8 cellular contexts compared by ENCODE assay signal in genomic region chr17:3048727-3049471, GRCh38.
DNase-seq lines count a peak whose midpoint lies in the region; ATAC-seq and TF ChIP-seq lines count a peak whose summit lies in the region.

No MANE protein-coding gene starts in this region.

- peak; percentile 63 for TF ChIP-seq CTCF in AG09309 (IDR thresholded peaks at IDR 0.05; ENCODE audit: control insufficient read depth, insufficient read depth, low read depth, low read length, missing control alignments)

- ATAC-seq in GM19023 (IDR thresholded peaks at IDR 0.05; ENCODE audit: unreplicated experiment) (peak; percentile 92), HG03342 (IDR thresholded peaks at IDR 0.05; ENCODE audit: unreplicated experiment) (peak; percentile 92)

- H3K4me3 ChIP-seq in AG09309 (ENCODE audit: control insufficient read depth, low read depth, low read length): peak overlapping the region; percentile 73

- peak overlapping the region; percentile 85 for H3K27ac ChIP-seq in cingulate gyrus (ENCODE audit: low read depth, low read length)

- DNase-seq in AG09309 (ENCODE audit: low read depth): peak; percentile 85
- peak; percentile 82 for DNase-seq in NCI-H345 treated with DMSO at 0.1 percent for 48 hours (lab: John Stamatoyannopoulos, UW; ENCODE audit: unreplicated experiment)
- DNase-seq in activated CD4-positive, alpha-beta T cell treated with anti-CD3 and anti-CD28 coated beads for 24 hours (ENCODE audit: low read depth in 2 of 2): peak; percentile 89
- peak; percentile 98 for DNase-seq in kidney tubule cell (ENCODE audit: low spot score)
- peak; percentile 80 to 83 for DNase-seq in stimulated activated CD4-positive, alpha-beta T cell treated with anti-CD3 and anti-CD28 coated beads, Interleukin-1b, Interleukin-23, amount 100 ng/mL, for 1 hour (ENCODE audit: low read depth in 2 of 2)

Comparison
In these comparisons a context has a peak if more than half of its experiments do, and no peak if none do; other contexts are left out.
1. Peak in every context shown above with its lines: DNase-seq, ATAC-seq, H3K4me3 ChIP-seq and H3K27ac ChIP-seq.